Comparison of ENCODE assay signal across 10 cellular contexts in the genomic region with DNA sequence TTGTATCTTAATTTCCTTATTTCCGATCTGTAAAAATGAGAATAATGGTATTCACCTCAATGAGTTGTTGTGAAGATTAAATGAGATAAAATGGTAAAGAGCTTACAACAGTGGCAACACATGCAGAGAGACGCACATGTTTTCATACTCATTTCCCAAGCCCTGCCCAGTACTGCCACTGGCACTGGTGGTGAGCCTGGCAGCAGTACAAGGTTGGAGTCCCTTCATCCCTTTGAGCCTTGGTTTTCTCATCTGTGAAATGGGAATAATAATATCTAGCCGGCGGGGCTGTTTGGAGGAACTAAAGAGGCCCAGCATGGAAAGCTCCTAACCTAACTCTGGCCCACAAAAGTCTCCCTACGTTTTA. TPM values are rescaled to one million over a fixed set of nuclear protein-coding genes. Genes with fewer than 3 reads are reported as not detected.
DNase-seq lines count a peak whose midpoint lies in the region; ATAC-seq and TF ChIP-seq lines count a peak whose summit lies in the region.
"Had no signal": no experiment of that assay in that cellular context is flagged by ENCODE, and none has a peak within 500 bp of the region (broad histone marks: within the 10 kb centered on the region; RNA-seq: fewer than 3 reads in every experiment).

No MANE protein-coding gene starts in this region.

- H3K9me3 Mint-ChIP-seq in CD8-positive, alpha-beta memory T cell = no peaks in the 10 kb centered on the region
- H3K9me3 Mint-ChIP-seq: T-helper 1 cell treated with Interleukin-12 subunit alpha and Interleukin-12 subunit beta and Interleukin-4 antibody, amounts not matched to agents 30 μg/mL and 1 μg/mL, for 36 hours had no signal

- no peak overlapping the region for H3K27ac ChIP-seq in CD8-positive, alpha-beta memory T cell (ENCODE audit: low read depth, low read length)
- H3K27ac ChIP-seq in ectodermal cell (ENCODE audit: insufficient read depth, low read depth, low read length, poor library complexity, severe bottlenecking) (no peak overlapping the region), parathyroid adenoma (peak overlapping the region; percentile 76)

- peak overlapping the region; percentile 72 for H2AFZ ChIP-seq in parathyroid adenoma

- H3K36me3 ChIP-seq in CD8-positive, alpha-beta memory T cell (ENCODE audit: insufficient read depth, low read length) = no peaks in the 10 kb centered on the region
- H3K36me3 ChIP-seq in ectodermal cell (ENCODE audit: control insufficient read depth, insufficient read depth, low read length) (no peaks in the 10 kb centered on the region), parathyroid adenoma (ENCODE audit: control insufficient read depth, insufficient read depth, low read length) (no peaks in the 10 kb centered on the region)

- peaks cover 27 to 68% of the 10 kb centered on the region in 2 donors for H3K27me3 Mint-ChIP-seq in CD8-positive, alpha-beta memory T cell

- H3K4me3 ChIP-seq in CD8-positive, alpha-beta memory T cell (ENCODE audit: low read length) = no peak overlapping the region
- H3K4me3 ChIP-seq in LNCaP clone FGC (ENCODE audit: low read depth, low read length) = peak overlapping the region; percentile 72
- peak overlapping the region; percentile 73 for H3K4me3 ChIP-seq in ectodermal cell (ENCODE audit: insufficient read depth, low read depth, low read length)
- H3K4me3 ChIP-seq in parathyroid adenoma (ENCODE audit: low read depth, low read length) = no peak overlapping the region

- no peaks in the 10 kb centered on the region for H3K36me3 Mint-ChIP-seq in CD8-positive, alpha-beta memory T cell

- no peak for ATAC-seq in HG03139 (IDR thresholded peaks at IDR 0.05; ENCODE audit: unreplicated experiment)

- H3K79me2 ChIP-seq in parathyroid adenoma = no peaks in the 10 kb centered on the region

- CTCF ChIA-PET in CD8-positive, alpha-beta memory T cell (lab: Charles Lee) = interaction anchor here (1.1 to 7.8 kb wide), 3 partner anchors 16 to 385 kb away, joined by 3 to 161 read pairs (median 4); no protein-coding TSS in a partner anchor

- H3K4me1 Mint-ChIP-seq in CD8-positive, alpha-beta memory T cell = peaks cover 0 to 15% (median 5%) of the 10 kb centered on the region in 3 donors

- H3K4me1 ChIP-seq in CD8-positive, alpha-beta memory T cell (ENCODE audit: insufficient read depth, low read length) = no peaks in the 10 kb centered on the region
- H3K4me1 ChIP-seq in ectodermal cell (ENCODE audit: control insufficient read depth, insufficient read depth, low read length) = peaks cover 19% of the 10 kb centered on the region
- H3K4me1 ChIP-seq in parathyroid adenoma = no peaks in the 10 kb centered on the region

- DNase-seq in CD8-positive, alpha-beta memory T cell = no peak
- no peak for DNase-seq in LNCaP clone FGC (ENCODE audit: low read depth)
- no peak for DNase-seq in effector CD8-positive, alpha-beta T cell (lab: John Stamatoyannopoulos, UW)
- DNase-seq in NCI-H345 treated with DMSO at 0.1 percent for 48 hours (lab: John Stamatoyannopoulos, UW; ENCODE audit: unreplicated experiment) = no peak
- DNase-seq in T1000 (lab: John Stamatoyannopoulos, UW) = no peak
- DNase-seq: DMS79 had no signal

- no peak overlapping the region for H3K4me2 ChIP-seq in parathyroid adenoma (ENCODE audit: low read length)

- TF ChIP-seq CTCF in LNCaP clone FGC (IDR thresholded peaks at IDR 0.05; ENCODE audit: control insufficient read depth, extremely low read depth, insufficient read depth) = no peak
- no peak for TF ChIP-seq CTCF in parathyroid adenoma (IDR thresholded peaks at IDR 0.05)

- H3K9ac ChIP-seq in parathyroid adenoma = no peak overlapping the region

- 74 to 80% methylated on average over 4 to 5 of the region's 5 CpGs for WGBS in ectodermal cell, 2 experiments

- H3K4me3 Mint-ChIP-seq in CD8-positive, alpha-beta memory T cell = peak overlapping the region in 4 of 7 donors; percentile 45 to 76 (median 52)

- POLR2A ChIA-PET in CD8-positive, alpha-beta memory T cell (lab: Charles Lee) = no interaction called here

- H3K9me3 ChIP-seq in CD8-positive, alpha-beta memory T cell (ENCODE audit: low read length) = no peaks in the 10 kb centered on the region
- no peaks in the 10 kb centered on the region for H3K9me3 ChIP-seq in ectodermal cell (ENCODE audit: control insufficient read depth, low read length)
- no peaks in the 10 kb centered on the region for H3K9me3 ChIP-seq in parathyroid adenoma (ENCODE audit: control insufficient read depth, low read length)

- H3K27ac Mint-ChIP-seq in CD8-positive, alpha-beta memory T cell = no peak overlapping the region
- H3K27ac Mint-ChIP-seq: T-helper 1 cell treated with Interleukin-12 subunit alpha and Interleukin-12 subunit beta and Interleukin-4 antibody, amounts not matched to agents 30 μg/mL and 1 μg/mL, for 36 hours had no signal

- H3K27me3 ChIP-seq in CD8-positive, alpha-beta memory T cell (ENCODE audit: insufficient read depth, low read length, poor library complexity, severe bottlenecking) = peaks cover 30% of the 10 kb centered on the region
- H3K27me3 ChIP-seq in ectodermal cell (ENCODE audit: control insufficient read depth, insufficient read depth, low read length, poor library complexity, severe bottlenecking) (no peaks in the 10 kb centered on the region), parathyroid adenoma (ENCODE audit: control insufficient read depth, insufficient read depth, low read length) (no peaks in the 10 kb centered on the region)

RNA-seq across cellular contexts. Expression of gene CD276, which starts 0.9 kb away (rescaled TPM):
- total RNA-seq in CD8-positive, alpha-beta memory T cell = 1 to 10 TPM; 1.9 to 2.4 TPM
- not detected for polyA plus RNA-seq in CD8-positive, alpha-beta memory T cell
- 237 TPM for polyA plus RNA-seq in ectodermal cell (2013, experiment 1 of 4)
- 264 TPM for polyA plus RNA-seq in ectodermal cell (2013, experiment 2 of 4)
- 160 TPM for polyA plus RNA-seq in ectodermal cell (2013, experiment 3 of 4)
- polyA plus RNA-seq in ectodermal cell (2013, experiment 4 of 4) = 189 TPM

RNA-seq across cellular contexts. Expression of gene NPTN, which starts 50.1 kb away (rescaled TPM):
- total RNA-seq in CD8-positive, alpha-beta memory T cell = 10 to 100 TPM; 55.8 to 58.5 TPM
- 46.1 TPM for polyA plus RNA-seq in CD8-positive, alpha-beta memory T cell
- 112 TPM for polyA plus RNA-seq in ectodermal cell (2013, experiment 1 of 4)
- 101 TPM for polyA plus RNA-seq in ectodermal cell (2013, experiment 2 of 4)
- polyA plus RNA-seq in ectodermal cell (2013, experiment 3 of 4) = 94.8 TPM
- 109 TPM for polyA plus RNA-seq in ectodermal cell (2013, experiment 4 of 4)

Comparison
In these comparisons a context has a peak if more than half of its experiments do, and no peak if none do; other contexts are left out.
1. H3K4me3 ChIP-seq: peak in LNCaP clone FGC (single experiment) and ectodermal cell (single experiment); none in CD8-positive, alpha-beta memory T cell (single experiment) and parathyroid adenoma (single experiment).